In the genomic region with DNA sequence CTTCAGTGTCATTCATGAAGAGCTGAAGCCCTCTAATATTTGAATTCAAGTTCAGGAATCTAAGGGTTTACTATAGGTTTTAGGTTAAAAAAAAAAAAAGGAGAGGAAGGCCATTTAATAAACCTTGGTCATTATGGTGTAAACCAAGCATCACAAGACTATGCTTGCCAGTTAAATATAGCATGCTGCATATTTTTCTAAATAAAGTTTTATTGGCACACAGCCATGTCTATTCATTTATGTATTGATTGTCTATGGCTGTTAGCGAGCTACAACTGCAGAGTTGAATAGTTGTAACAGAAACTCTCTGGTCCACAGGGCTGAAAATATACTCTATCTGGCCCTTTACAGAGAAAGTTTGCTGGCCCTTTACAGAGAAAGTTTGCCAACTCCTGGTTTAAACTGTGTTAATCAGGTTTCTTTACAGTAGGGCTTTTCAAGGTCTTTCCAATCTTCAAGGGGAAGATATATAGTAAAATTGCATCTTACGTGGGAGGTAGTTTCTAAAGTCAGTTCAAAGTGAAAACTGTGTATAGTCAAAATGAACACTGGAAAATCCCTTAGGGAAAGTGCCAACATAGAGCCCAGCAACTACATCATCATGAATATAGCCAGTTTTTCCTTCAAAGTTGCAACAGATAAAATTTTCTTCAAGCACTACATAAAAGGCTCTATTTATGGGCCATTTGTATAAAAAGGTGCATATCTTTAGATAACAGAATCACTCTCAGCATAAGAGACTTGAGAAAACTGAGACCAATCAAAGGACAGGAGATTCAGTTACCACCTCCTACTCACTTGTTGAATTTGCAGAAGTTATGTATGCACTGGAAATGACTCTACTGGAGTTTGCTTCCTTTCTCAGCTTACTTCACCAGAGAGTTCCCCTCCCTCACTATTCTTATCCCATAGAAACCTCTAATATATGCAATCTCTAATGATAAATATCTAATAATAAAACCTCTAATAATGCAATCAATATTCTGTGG, we compare ENCODE assay signal across 15 cellular contexts. TPM values are rescaled to one million over a fixed set of nuclear protein-coding genes. Genes with fewer than 3 reads are reported as not detected.
DNase-seq lines count a peak whose midpoint lies in the region; ATAC-seq and TF ChIP-seq lines count a peak whose summit lies in the region.
"Had no signal": no experiment of that assay in that cellular context is flagged by ENCODE, and none has a peak within 500 bp of the region (broad histone marks: within the 10 kb centered on the region; RNA-seq: fewer than 3 reads in every experiment).

No MANE protein-coding gene starts in this region.

- H3K4me3 Mint-ChIP-seq in activated CD8-positive, alpha-beta T cell treated with anti-CD3 and anti-CD28 coated beads for 36 hours = no peak overlapping the region
- no peak overlapping the region for H3K4me3 Mint-ChIP-seq in activated CD8-positive, alpha-beta T cell treated with anti-CD3 and anti-CD28 coated beads, Interleukin-2, amount 10 ng/mL, durations not matched to agents 7 days and 5 days
- no peak overlapping the region for H3K4me3 Mint-ChIP-seq in stimulated activated memory B cell treated with anti-CD40 and anti-IgM and Interleukin-4, amounts not matched to agents 10 μg/mL and 1 μg/mL and 100 μg/mL, for 72 hours

- POLR2A ChIA-PET in activated CD8-positive, alpha-beta T cell treated with anti-CD3 and anti-CD28 coated beads for 36 hours (lab: Charles Lee) = no interaction called here
- POLR2A ChIA-PET in activated CD8-positive, alpha-beta T cell treated with anti-CD3 and anti-CD28 coated beads, Interleukin-2, amount 10 ng/mL, durations not matched to agents 7 days and 5 days (lab: Charles Lee) = no interaction called here

- intact Hi-C loops in activated CD8-positive, alpha-beta T cell treated with anti-CD3 and anti-CD28 coated beads for 36 hours (cut with micrococcal nuclease) = loop anchor here (10.0 kb wide), 1 partner anchor 239 kb away; no protein-coding TSS in a partner anchor

- no peak for TF ChIP-seq CTCF in activated CD8-positive, alpha-beta T cell treated with anti-CD3 and anti-CD28 coated beads for 36 hours (IDR thresholded peaks at IDR 0.05)

- CTCF ChIA-PET in activated CD8-positive, alpha-beta T cell treated with anti-CD3 and anti-CD28 coated beads for 36 hours (lab: Charles Lee) = interaction anchor here (0.8 to 1.3 kb wide), 2 partner anchors 9 to 118 kb away, joined by 3 read pairs; no protein-coding TSS in a partner anchor
- CTCF ChIA-PET in activated CD8-positive, alpha-beta T cell treated with anti-CD3 and anti-CD28 coated beads, Interleukin-2, amount 10 ng/mL, durations not matched to agents 7 days and 5 days (lab: Charles Lee) = interaction anchor here (0.6 to 1.3 kb wide), 3 partner anchors 10 to 236 kb away, joined by 3 to 4 read pairs (median 4); no protein-coding TSS in a partner anchor

- peaks cover 18% of the 10 kb centered on the region for H3K27me3 Mint-ChIP-seq in activated CD8-positive, alpha-beta T cell treated with anti-CD3 and anti-CD28 coated beads for 36 hours
- peaks cover 6% of the 10 kb centered on the region for H3K27me3 Mint-ChIP-seq in activated CD8-positive, alpha-beta T cell treated with anti-CD3 and anti-CD28 coated beads, Interleukin-2, amount 10 ng/mL, durations not matched to agents 7 days and 5 days (ENCODE audit: low read depth)
- H3K27me3 Mint-ChIP-seq in stimulated activated memory B cell treated with anti-CD40 and anti-IgM and Interleukin-4, amounts not matched to agents 10 μg/mL and 1 μg/mL and 100 μg/mL, for 72 hours = no peaks in the 10 kb centered on the region

- DNase-seq in activated CD8-positive, alpha-beta T cell treated with anti-CD3 and anti-CD28 coated beads for 36 hours = no peak
- no peak for DNase-seq in activated CD8-positive, alpha-beta T cell treated with anti-CD3 and anti-CD28 coated beads, Interleukin-2, amount 10 ng/mL, durations not matched to agents 7 days and 5 days
- DNase-seq in activated CD4-positive, alpha-beta T cell treated with anti-CD3 and anti-CD28 coated beads, Interleukin-2, amount 50 U/mL, for 48 hours = no peak
- no peak for DNase-seq in DMS79 treated with DMSO at 0.1 percent for 48 hours (lab: John Stamatoyannopoulos, UW)
- DNase-seq: ACHN; activated naive CD4-positive, alpha-beta T cell treated with Interleukin-2 at 50 U/mL for 16 hours; DMS153; MG63; NCI-H446 treated with DMSO at 0.1 percent for 48 hours; stimulated activated CD4-positive, alpha-beta T cell treated with anti-CD3 and anti-CD28 coated beads, Interleukin-12 subunit alpha, Interleukin-12 subunit beta, amount 100 ng/mL, for 4 hours; WERI-Rb-1 had no signal

- H3K27ac Mint-ChIP-seq in activated CD8-positive, alpha-beta T cell treated with anti-CD3 and anti-CD28 coated beads for 36 hours = peak overlapping the region; percentile 52
- H3K27ac Mint-ChIP-seq in activated CD8-positive, alpha-beta T cell treated with anti-CD3 and anti-CD28 coated beads, Interleukin-2, amount 10 ng/mL, durations not matched to agents 7 days and 5 days = no peak overlapping the region
- no peak overlapping the region for H3K27ac Mint-ChIP-seq in stimulated activated memory B cell treated with anti-CD40 and anti-IgM and Interleukin-4, amounts not matched to agents 10 μg/mL and 1 μg/mL and 100 μg/mL, for 72 hours

- H3K9me3 Mint-ChIP-seq in activated CD8-positive, alpha-beta T cell treated with anti-CD3 and anti-CD28 coated beads for 36 hours = no peaks in the 10 kb centered on the region
- no peaks in the 10 kb centered on the region for H3K9me3 Mint-ChIP-seq in activated CD8-positive, alpha-beta T cell treated with anti-CD3 and anti-CD28 coated beads, Interleukin-2, amount 10 ng/mL, durations not matched to agents 7 days and 5 days (ENCODE audit: insufficient read depth)
- H3K9me3 Mint-ChIP-seq in stimulated activated memory B cell treated with anti-CD40 and anti-IgM and Interleukin-4, amounts not matched to agents 10 μg/mL and 1 μg/mL and 100 μg/mL, for 72 hours = no peaks in the 10 kb centered on the region

- no peaks in the 10 kb centered on the region for H3K36me3 Mint-ChIP-seq in activated CD8-positive, alpha-beta T cell treated with anti-CD3 and anti-CD28 coated beads for 36 hours (ENCODE audit: low read depth)
- H3K36me3 Mint-ChIP-seq in activated CD8-positive, alpha-beta T cell treated with anti-CD3 and anti-CD28 coated beads, Interleukin-2, amount 10 ng/mL, durations not matched to agents 7 days and 5 days (ENCODE audit: low read depth) = no peaks in the 10 kb centered on the region
- no peaks in the 10 kb centered on the region for H3K36me3 Mint-ChIP-seq in stimulated activated memory B cell treated with anti-CD40 and anti-IgM and Interleukin-4, amounts not matched to agents 10 μg/mL and 1 μg/mL and 100 μg/mL, for 72 hours

- ATAC-seq in activated CD8-positive, alpha-beta T cell treated with anti-CD3 and anti-CD28 coated beads for 36 hours = peak; percentile 57
- ATAC-seq in activated CD8-positive, alpha-beta T cell treated with anti-CD3 and anti-CD28 coated beads, Interleukin-2, amount 10 ng/mL, durations not matched to agents 7 days and 5 days = no peak
- ATAC-seq in GM21717 (IDR thresholded peaks at IDR 0.05; ENCODE audit: unreplicated experiment) (peak; percentile 67), HG03342 (IDR thresholded peaks at IDR 0.05; ENCODE audit: unreplicated experiment) (peak; percentile 51), GM18861 (IDR thresholded peaks at IDR 0.05; ENCODE audit: unreplicated experiment) (no peak)
- ATAC-seq in stimulated activated memory B cell treated with anti-CD40 and anti-IgM and Interleukin-4, amounts not matched to agents 10 μg/mL and 1 μg/mL and 100 μg/mL, for 72 hours = peak; percentile 65

- peaks cover 30% of the 10 kb centered on the region for H3K4me1 Mint-ChIP-seq in activated CD8-positive, alpha-beta T cell treated with anti-CD3 and anti-CD28 coated beads for 36 hours (ENCODE audit: low read depth)
- H3K4me1 Mint-ChIP-seq in activated CD8-positive, alpha-beta T cell treated with anti-CD3 and anti-CD28 coated beads, Interleukin-2, amount 10 ng/mL, durations not matched to agents 7 days and 5 days (ENCODE audit: low read depth) = no peaks in the 10 kb centered on the region
- no peaks in the 10 kb centered on the region for H3K4me1 Mint-ChIP-seq in stimulated activated memory B cell treated with anti-CD40 and anti-IgM and Interleukin-4, amounts not matched to agents 10 μg/mL and 1 μg/mL and 100 μg/mL, for 72 hours

RNA-seq across cellular contexts. Expression of gene FRMD4B, which starts 49.7 kb away (rescaled TPM):
- total RNA-seq in activated CD8-positive, alpha-beta T cell treated with anti-CD3 and anti-CD28 coated beads for 36 hours = 10 to 100 TPM; 11.7 to 11.8 TPM
- total RNA-seq in activated CD8-positive, alpha-beta T cell treated with anti-CD3 and anti-CD28 coated beads, Interleukin-2, amount 10 ng/mL, durations not matched to agents 7 days and 5 days = 1 to 10 TPM; 7.7 to 8.2 TPM

Comparison
In these comparisons a context has a peak if more than half of its experiments do, and no peak if none do; other contexts are left out.
1. ATAC-seq: peak in activated CD8-positive, alpha-beta T cell treated with anti-CD3 and anti-CD28 coated beads for 36 hours (single experiment), GM21717 (single experiment), HG03342 (single experiment) and stimulated activated memory B cell treated with anti-CD40 and anti-IgM and Interleukin-4, amounts not matched to agents 10 μg/mL and 1 μg/mL and 100 μg/mL, for 72 hours (single experiment); none in activated CD8-positive, alpha-beta T cell treated with anti-CD3 and anti-CD28 coated beads, Interleukin-2, amount 10 ng/mL, durations not matched to agents 7 days and 5 days (single experiment) and GM18861 (single experiment).